Comparison of ENCODE assay signal across 16 cellular contexts in the genomic region with DNA sequence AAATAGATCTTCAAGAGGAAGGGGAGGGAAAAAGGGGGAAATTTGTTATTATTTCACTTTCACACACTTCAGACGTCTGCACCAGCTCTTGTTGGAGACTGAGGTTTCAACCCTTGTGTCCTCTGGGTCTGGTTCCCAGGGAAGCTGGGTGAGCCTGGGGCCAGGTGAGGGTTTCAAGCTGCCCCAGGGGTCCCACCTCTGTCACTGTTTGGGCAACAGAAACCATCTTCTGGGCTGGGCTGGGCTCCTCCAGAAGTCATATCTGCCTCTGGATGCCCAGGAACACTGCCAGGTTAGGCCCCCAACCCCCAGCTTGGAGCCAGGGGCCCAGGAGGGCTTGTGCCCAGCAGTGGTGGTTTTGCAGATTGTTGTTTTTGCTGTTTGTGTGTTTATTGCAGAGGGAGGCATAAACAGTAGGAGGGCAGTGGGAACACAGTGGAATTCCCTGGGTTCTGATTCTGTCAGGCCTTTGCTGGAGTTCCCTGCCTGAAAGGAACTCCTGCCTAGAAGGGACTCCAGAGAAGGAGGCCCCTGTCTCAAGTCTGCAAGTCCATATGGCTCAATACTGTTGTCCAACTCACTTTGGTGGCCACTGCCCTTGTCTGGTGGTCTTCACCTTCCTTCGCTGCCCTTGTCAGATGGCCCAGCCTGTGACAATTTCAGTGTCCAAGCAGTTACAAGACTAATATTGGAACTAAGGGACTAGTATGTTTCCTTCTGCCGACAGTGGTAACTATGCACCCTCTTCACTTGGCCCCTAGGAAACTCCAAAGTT. TPM values are rescaled to one million over a fixed set of nuclear protein-coding genes. Genes with fewer than 3 reads are reported as not detected.
DNase-seq lines count a peak whose midpoint lies in the region; ATAC-seq and TF ChIP-seq lines count a peak whose summit lies in the region.
"Had no signal": no experiment of that assay in that cellular context is flagged by ENCODE, and none has a peak within 500 bp of the region (broad histone marks: within the 10 kb centered on the region; RNA-seq: fewer than 3 reads in every experiment).

No MANE protein-coding gene starts in this region.

- H2BK12ac ChIP-seq in H9 (ENCODE audit: insufficient read length, low read depth, low read length) = no peak overlapping the region

- no peaks in the 10 kb centered on the region for H3K79me2 ChIP-seq in ACC112 (ENCODE audit: control insufficient read depth, insufficient read depth, low read length, unreplicated experiment)
- no peaks in the 10 kb centered on the region for H3K79me2 ChIP-seq in H9 (ENCODE audit: insufficient read depth, low read length)

- ATAC-seq in GM19351 (IDR thresholded peaks at IDR 0.05; ENCODE audit: unreplicated experiment) (no peak), esophagus mucosa (no peak)

- no peak overlapping the region for H2BK5ac ChIP-seq in H9 (ENCODE audit: insufficient read length, low read length)

- H3K27me3 Mint-ChIP-seq in H9 (ENCODE audit: low read depth) = peaks cover 26% of the 10 kb centered on the region
- peaks cover 4% of the 10 kb centered on the region for H3K27me3 Mint-ChIP-seq in nephron (ENCODE audit: low read depth)

- intact Hi-C loops in ascending aorta (cut with DNase I) = no loop called here

- H2BK15ac ChIP-seq in H9 (ENCODE audit: low read depth, low read length) = no peak overlapping the region

- H3K23ac ChIP-seq in H9 (ENCODE audit: insufficient read length, low read depth, low read length) = no peak overlapping the region

- H3K27me3 ChIP-seq in ACC112 (ENCODE audit: insufficient read depth, low read length) = no peaks in the 10 kb centered on the region
- no peaks in the 10 kb centered on the region for H3K27me3 ChIP-seq in H9 (ENCODE audit: insufficient read depth, low read length)
- no peaks in the 10 kb centered on the region for H3K27me3 ChIP-seq in ascending aorta
- H3K27me3 ChIP-seq: sigmoid colon had no signal

- H3K4me2 ChIP-seq in H9 (ENCODE audit: insufficient read depth, insufficient read length, low read length) = no peak overlapping the region

- no peak for TF ChIP-seq CTCF in H9 (conservative IDR thresholded peaks at IDR 0.05)
- TF ChIP-seq CTCF in ascending aorta (IDR thresholded peaks at IDR 0.05) = no peak
- no peak for TF ChIP-seq CTCF in nephron (IDR thresholded peaks at IDR 0.05; ENCODE audit: unreplicated experiment in 3 of 3)

- H3K9me3 Mint-ChIP-seq in H9 (no peaks in the 10 kb centered on the region; a peak in 1 of 5 replicates), nephron (no peaks in the 10 kb centered on the region)
- H3K9me3 Mint-ChIP-seq: activated CD4-positive, alpha-beta memory T cell treated with anti-CD3 and anti-CD28 coated beads for 36 hours; brain; memory B cell had no signal

- H3K18ac ChIP-seq in H9 (ENCODE audit: insufficient read length, low read depth, low read length) = no peak overlapping the region

- H3K27ac ChIP-seq in ACC112 (ENCODE audit: low read depth, low read length) = peak overlapping the region; percentile 82; the same call in 1 of the 2 replicates
- no peak overlapping the region for H3K27ac ChIP-seq in H9 (ENCODE audit: insufficient read length, low read depth, low read length)
- H3K27ac ChIP-seq in ascending aorta = peak overlapping the region; percentile 21 to 63

- H3K27ac Mint-ChIP-seq in H9 = peak overlapping the region; percentile 1 to 56 (median 54); a peak in 3 of 7 replicates
- H3K27ac Mint-ChIP-seq in nephron = peak overlapping the region in 2 of 3 experiments; percentile 24 to 27
- H3K27ac Mint-ChIP-seq: activated CD4-positive, alpha-beta memory T cell treated with anti-CD3 and anti-CD28 coated beads for 36 hours; memory B cell had no signal

- H3K23me2 ChIP-seq in H9 (ENCODE audit: insufficient read length, low read depth, low read length, poor library complexity, severe bottlenecking) = no peaks in the 10 kb centered on the region

- WGBS in H9 (ENCODE audit: extremely low coverage, insufficient read length, low lambda C conversion rate) = no CpG with 5 or more reads among the region's 3 CpGs

- no peak overlapping the region for H3K4ac ChIP-seq in H9 (ENCODE audit: low read depth, low read length)

- peak; percentile 21 for DNase-seq in H9
- DNase-seq in ascending aorta (ENCODE audit: low spot score in 2 of 2) = peak in 1 of 2 donors; percentile 55
- DNase-seq in amniotic stem cell (lab: John Stamatoyannopoulos, UW) = no peak
- no peak for DNase-seq in HCEC 1CT
- DNase-seq: activated CD4-positive, alpha-beta memory T cell treated with anti-CD3 and anti-CD28 coated beads for 36 hours; activated naive CD4-positive, alpha-beta T cell; effector CD4-positive, alpha-beta T cell; NCI-H2029 treated with DMSO at 0.1 percent for 48 hours; stimulated activated naive CD4-positive, alpha-beta T cell had no signal

- H4K20me1 ChIP-seq in H9 (ENCODE audit: control insufficient read depth, insufficient read depth, insufficient read length) = no peaks in the 10 kb centered on the region

- H3K14ac ChIP-seq in H9 (ENCODE audit: insufficient read depth, low read length) = no peak overlapping the region

- no peaks in the 10 kb centered on the region; a peak in 2 of 7 replicates for H3K36me3 Mint-ChIP-seq in H9 (ENCODE audit: insufficient read depth in 1 of 3, low read depth in 3 of 3)
- no peaks in the 10 kb centered on the region for H3K36me3 Mint-ChIP-seq in nephron (ENCODE audit: low read depth)
- H3K36me3 Mint-ChIP-seq: activated CD4-positive, alpha-beta memory T cell treated with anti-CD3 and anti-CD28 coated beads for 36 hours; brain; memory B cell had no signal

- no peaks in the 10 kb centered on the region for H3K79me1 ChIP-seq in H9 (ENCODE audit: insufficient read depth, low read depth, low read length, poor library complexity, severe bottlenecking)

- no peak overlapping the region for H3K9ac ChIP-seq in H9 (ENCODE audit: extremely low read depth, insufficient read length, low read length)

- peaks cover 20% of the 10 kb centered on the region in 2 experiments for H3K4me1 Mint-ChIP-seq in H9
- H3K4me1 Mint-ChIP-seq in nephron = peaks cover 64% of the 10 kb centered on the region

- no peak overlapping the region for H4K8ac ChIP-seq in H9 (replicated peaks; ENCODE audit: insufficient read length, low read depth, low read length)

- H3K4me1 ChIP-seq in ACC112 (ENCODE audit: control insufficient read depth, insufficient read depth, low read length, unreplicated experiment) = peaks cover 54% of the 10 kb centered on the region
- peaks cover 3% of the 10 kb centered on the region; the same call in 1 of the 2 replicates for H3K4me1 ChIP-seq in H9 (ENCODE audit: insufficient read depth, low read length)
- peaks cover 3 to 26% of the 10 kb centered on the region in 2 donors for H3K4me1 ChIP-seq in ascending aorta

- H3K4me3 ChIP-seq in ACC112 (ENCODE audit: low read depth, low read length) (no peak overlapping the region), ascending aorta (no peak overlapping the region)
- H3K4me3 ChIP-seq: sigmoid colon had no signal

- H3K4me3 Mint-ChIP-seq in H9 = no peak overlapping the region
- H3K4me3 Mint-ChIP-seq in nephron = no peak overlapping the region
- H3K4me3 Mint-ChIP-seq: activated CD4-positive, alpha-beta memory T cell treated with anti-CD3 and anti-CD28 coated beads for 36 hours; brain; memory B cell had no signal

- no peaks in the 10 kb centered on the region for H3K9me3 ChIP-seq in H9 (ENCODE audit: control insufficient read depth, low read depth, low read length)
- H3K9me3 ChIP-seq in ascending aorta = no peaks in the 10 kb centered on the region
- H3K9me3 ChIP-seq: sigmoid colon had no signal

- no peak overlapping the region for H4K5ac ChIP-seq in H9 (ENCODE audit: insufficient read length, low read depth, low read length)

- H3K56ac ChIP-seq in H9 (ENCODE audit: insufficient read length, low read depth, low read length) = no peak overlapping the region

- no peaks in the 10 kb centered on the region for H3K36me3 ChIP-seq in ACC112 (ENCODE audit: insufficient read depth, low read length)
- no peaks in the 10 kb centered on the region for H3K36me3 ChIP-seq in ascending aorta
- H3K36me3 ChIP-seq: sigmoid colon had no signal

- H2AK5ac ChIP-seq in H9 (ENCODE audit: insufficient read length, low read length) = no peak overlapping the region

- no peak overlapping the region for H4K91ac ChIP-seq in H9 (ENCODE audit: insufficient read length, low read depth, low read length)

- no peak overlapping the region for H2BK20ac ChIP-seq in H9 (ENCODE audit: low read depth, low read length, poor library complexity, severe bottlenecking)

- H2AFZ ChIP-seq in ACC112 (ENCODE audit: low read length, unreplicated experiment) = no peak overlapping the region
- no peak overlapping the region for H2AFZ ChIP-seq in H9 (ENCODE audit: low read length)

- no peak overlapping the region for H3T11ph ChIP-seq in H9 (ENCODE audit: low read length)

- H2BK120ac ChIP-seq in H9 (ENCODE audit: low read depth, low read length, poor library complexity, severe bottlenecking) = no peak overlapping the region

RNA-seq across cellular contexts. Expression of gene RAB6B, which starts 47.3 kb away (rescaled TPM):
- total RNA-seq in H9 (2021) (12.3 and 14.8 TPM in 2 replicates), ascending aorta (0.75 TPM), esophagus mucosa (3.3 TPM)
